ENCODE assay signal across 17 cellular contexts in genomic region chr9:32839013-32839442, GRCh38. TPM values are rescaled to one million over a fixed set of nuclear protein-coding genes. Genes with fewer than 3 reads are reported as not detected.
DNase-seq lines count a peak whose midpoint lies in the region; ATAC-seq and TF ChIP-seq lines count a peak whose summit lies in the region.
"Had no signal": no experiment of that assay in that cellular context is flagged by ENCODE, and none has a peak within 500 bp of the region (broad histone marks: within the 10 kb centered on the region; RNA-seq: fewer than 3 reads in every experiment).

No MANE protein-coding gene starts in this region.

- no peaks in the 10 kb centered on the region for H3K27me3 Mint-ChIP-seq in neural progenitor cell (ENCODE audit: insufficient read depth, low read depth)
- no peaks in the 10 kb centered on the region for H3K27me3 Mint-ChIP-seq in activated CD4-positive, alpha-beta T cell treated with anti-CD3 and anti-CD28 coated beads, Interleukin-2, amount 10 ng/mL, durations not matched to agents 24 days and 14 days

- no peaks in the 10 kb centered on the region for H3F3A ChIP-seq in neural progenitor cell (ENCODE audit: low read depth)

- H3K36me3 Mint-ChIP-seq in neural progenitor cell: no peaks in the 10 kb centered on the region
- H3K36me3 Mint-ChIP-seq in activated CD4-positive, alpha-beta T cell treated with anti-CD3 and anti-CD28 coated beads, Interleukin-2, amount 10 ng/mL, durations not matched to agents 24 days and 14 days (ENCODE audit: low read depth): no peaks in the 10 kb centered on the region

- no peak overlapping the region for H3K9ac ChIP-seq in neural progenitor cell
- H3K9ac ChIP-seq: KMS-11 had no signal

- H3K4me3 ChIP-seq in neural progenitor cell: no peak overlapping the region
- H3K4me3 ChIP-seq: heart left ventricle had no signal

- no peak overlapping the region for H3K4me2 ChIP-seq in neural progenitor cell
- H3K4me2 ChIP-seq: KMS-11 had no signal

- peak; percentile 11 for DNase-seq in NCI-H82 (lab: John Stamatoyannopoulos, UW)
- DNase-seq in NCI-H82 treated with DMSO at 0.1 percent for 48 hours (lab: John Stamatoyannopoulos, UW; ENCODE audit: unreplicated experiment): no peak
- peak; percentile 37 for DNase-seq in HK-2 (ENCODE audit: unreplicated experiment)
- no peak for DNase-seq in stimulated activated CD4-positive, alpha-beta T cell treated with anti-CD3 and anti-CD28 coated beads, Interleukin-12 subunit alpha, Interleukin-12 subunit beta, amount 100 ng/mL, for 4 hours
- no peak for DNase-seq in neural progenitor cell (ENCODE audit: low spot score)
- no peak for DNase-seq in activated CD4-positive, alpha-beta T cell treated with anti-CD3 and anti-CD28 coated beads, Interleukin-2, amount 10 ng/mL, durations not matched to agents 24 days and 14 days
- DNase-seq: activated T-cell treated with anti-CD3 and anti-CD28 coated beads, Interleukin-2, amount 50 U/mL, for 1 hour; CD4-positive, alpha-beta T cell; H9; heart left ventricle; NCI-H187 had no signal

- H2AFZ ChIP-seq in neural progenitor cell (replicated peaks): no peak overlapping the region

- no peaks in the 10 kb centered on the region for H3K9me3 Mint-ChIP-seq in neural progenitor cell
- no peaks in the 10 kb centered on the region for H3K9me3 Mint-ChIP-seq in activated CD4-positive, alpha-beta T cell treated with anti-CD3 and anti-CD28 coated beads, Interleukin-2, amount 10 ng/mL, durations not matched to agents 24 days and 14 days
- H3K9me3 Mint-ChIP-seq: CD4-positive, alpha-beta T cell; H9; T-helper 1 cell treated with Interleukin-12 subunit alpha and Interleukin-12 subunit beta and Interleukin-4 antibody, amounts not matched to agents 30 μg/mL and 1 μg/mL, for 36 hours had no signal

- no peak overlapping the region for H3K27ac Mint-ChIP-seq in neural progenitor cell
- no peak overlapping the region for H3K27ac Mint-ChIP-seq in activated CD4-positive, alpha-beta T cell treated with anti-CD3 and anti-CD28 coated beads, Interleukin-2, amount 10 ng/mL, durations not matched to agents 24 days and 14 days
- H3K27ac Mint-ChIP-seq: CD4-positive, alpha-beta T cell; H9; T-helper 1 cell treated with Interleukin-12 subunit alpha and Interleukin-12 subunit beta and Interleukin-4 antibody, amounts not matched to agents 30 μg/mL and 1 μg/mL, for 36 hours had no signal

- no peaks in the 10 kb centered on the region for H3K27me3 ChIP-seq in neural progenitor cell

- ATAC-seq in HG02840 (IDR thresholded peaks at IDR 0.05; ENCODE audit: low FRiP score, unreplicated experiment): peak; percentile 66
- no peak for ATAC-seq in GM19351 (IDR thresholded peaks at IDR 0.05; ENCODE audit: unreplicated experiment)
- ATAC-seq: heart left ventricle had no signal

- H3K36me3 ChIP-seq in neural progenitor cell: no peaks in the 10 kb centered on the region
- H3K36me3 ChIP-seq: heart left ventricle had no signal

- TF ChIP-seq CTCF in neural progenitor cell (IDR thresholded peaks at IDR 0.05): no peak

- intact Hi-C loops in activated CD4-positive, alpha-beta T cell treated with anti-CD3 and anti-CD28 coated beads, Interleukin-2, amount 10 ng/mL, durations not matched to agents 24 days and 14 days (cut with micrococcal nuclease): loop anchor here (10.0 kb wide), 1 partner anchor 126 kb away; no protein-coding TSS in a partner anchor

- H3K79me2 ChIP-seq in neural progenitor cell (ENCODE audit: low read depth): no peaks in the 10 kb centered on the region

- no peaks in the 10 kb centered on the region for H3K4me1 ChIP-seq in neural progenitor cell
- H3K4me1 ChIP-seq: heart left ventricle had no signal

- no peaks in the 10 kb centered on the region for H4K20me1 ChIP-seq in neural progenitor cell (ENCODE audit: low read depth)

- H3K27ac ChIP-seq in neural progenitor cell: no peak overlapping the region
- H3K27ac ChIP-seq: epithelial cell of prostate, heart left ventricle, KMS-11 had no signal

- H3K9me3 ChIP-seq in neural progenitor cell (ENCODE audit: low read depth): no peaks in the 10 kb centered on the region
- H3K9me3 ChIP-seq: heart left ventricle had no signal

- no peaks in the 10 kb centered on the region for H3K4me1 Mint-ChIP-seq in neural progenitor cell
- H3K4me1 Mint-ChIP-seq in activated CD4-positive, alpha-beta T cell treated with anti-CD3 and anti-CD28 coated beads, Interleukin-2, amount 10 ng/mL, durations not matched to agents 24 days and 14 days: no peaks in the 10 kb centered on the region

- no peak overlapping the region for H3K4me3 Mint-ChIP-seq in neural progenitor cell
- no peak overlapping the region for H3K4me3 Mint-ChIP-seq in activated CD4-positive, alpha-beta T cell treated with anti-CD3 and anti-CD28 coated beads, Interleukin-2, amount 10 ng/mL, durations not matched to agents 24 days and 14 days
- H3K4me3 Mint-ChIP-seq: CD4-positive, alpha-beta T cell; H9; T-helper 1 cell treated with Interleukin-12 subunit alpha and Interleukin-12 subunit beta and Interleukin-4 antibody, amounts not matched to agents 30 μg/mL and 1 μg/mL, for 36 hours had no signal

RNA-seq across cellular contexts. Expression of gene TMEM215, which starts 55.7 kb away (rescaled TPM):
- not detected in 2 replicates for total RNA-seq in neural progenitor cell (ENCODE audit: low replicate concordance)
- not detected in 2 replicates for total RNA-seq in activated CD4-positive, alpha-beta T cell treated with anti-CD3 and anti-CD28 coated beads, Interleukin-2, amount 10 ng/mL, durations not matched to agents 24 days and 14 days
- total RNA-seq: A172; CD4-positive, alpha-beta T cell; heart left ventricle had no signal

Comparison
In these comparisons a context has a peak if more than half of its experiments do, and no peak if none do; other contexts are left out.
1. DNase-seq: peak in NCI-H82 (single experiment) and HK-2 (single experiment); none in NCI-H82 treated with DMSO at 0.1 percent for 48 hours (single experiment), stimulated activated CD4-positive, alpha-beta T cell treated with anti-CD3 and anti-CD28 coated beads, Interleukin-12 subunit alpha, Interleukin-12 subunit beta, amount 100 ng/mL, for 4 hours (single experiment), neural progenitor cell (single experiment) and activated CD4-positive, alpha-beta T cell treated with anti-CD3 and anti-CD28 coated beads, Interleukin-2, amount 10 ng/mL, durations not matched to agents 24 days and 14 days (single experiment).